ENCODE assay signal across 15 cellular contexts in the genomic region with DNA sequence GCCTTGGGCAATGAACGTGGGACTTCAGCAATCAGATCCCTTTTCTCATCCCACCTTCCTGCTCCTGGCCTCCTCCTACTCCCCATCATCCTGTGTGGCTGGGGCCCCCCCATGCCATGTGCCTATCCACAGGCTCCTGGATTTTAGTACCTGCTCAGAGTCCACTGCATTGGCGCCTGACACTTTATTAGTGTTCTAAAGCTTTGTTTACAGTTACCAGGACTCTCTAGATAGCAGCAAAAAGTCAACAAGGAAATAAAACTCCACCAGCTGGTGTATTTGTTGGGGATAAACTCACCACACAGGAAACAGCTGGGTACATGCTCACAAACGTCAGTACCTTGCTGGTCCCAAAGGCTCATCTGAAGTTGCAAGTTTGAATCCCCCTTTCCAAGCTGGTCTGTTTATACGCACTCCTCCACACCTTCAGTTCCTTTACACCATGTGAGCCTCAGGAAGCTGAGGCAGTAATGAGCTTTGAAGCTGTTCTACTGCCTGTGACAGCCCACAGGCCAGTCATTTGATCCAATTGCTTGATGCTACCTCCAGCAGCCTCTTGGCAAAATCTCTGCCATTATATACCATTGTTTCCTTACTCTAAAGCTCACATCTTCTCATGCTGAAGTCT.
DNase-seq lines count a peak whose midpoint lies in the region; ATAC-seq and TF ChIP-seq lines count a peak whose summit lies in the region.
"Had no signal": no experiment of that assay in that cellular context is flagged by ENCODE, and none has a peak within 500 bp of the region (broad histone marks: within the 10 kb centered on the region; RNA-seq: fewer than 3 reads in every experiment).

No MANE protein-coding gene starts in this region.

- no peak overlapping the region for H3K27ac ChIP-seq in PC-3 (ENCODE audit: low read length)
- no peak overlapping the region for H3K27ac ChIP-seq in mesenchymal stem cell (ENCODE audit: low read length, poor library complexity, severe bottlenecking)
- H3K27ac ChIP-seq: cardiac muscle cell, upper lobe of right lung had no signal

- POLR2A ChIA-PET in PC-3 (lab: Charles Lee; ENCODE audit: unreplicated experiment) = no interaction called here

- H2BK15ac ChIP-seq in mesenchymal stem cell (ENCODE audit: low read depth, poor library complexity, severe bottlenecking) = no peak overlapping the region

- no peaks in the 10 kb centered on the region for H3K36me3 ChIP-seq in PC-3 (ENCODE audit: low read depth, low read length)
- no peaks in the 10 kb centered on the region for H3K36me3 ChIP-seq in mesenchymal stem cell (ENCODE audit: control insufficient read depth in 1 of 2, insufficient read depth in 2 of 2, low read depth in 1 of 2, low read length in 2 of 2)
- H3K36me3 ChIP-seq: cardiac muscle cell, upper lobe of right lung had no signal

- H4K91ac ChIP-seq in mesenchymal stem cell (ENCODE audit: low read length) = no peak overlapping the region

- no peak overlapping the region for H4K8ac ChIP-seq in mesenchymal stem cell (ENCODE audit: low read length)

- WGBS in mesenchymal stem cell = 56% methylated on average over 4 of the region's 4 CpGs

- no peak overlapping the region for H2BK5ac ChIP-seq in mesenchymal stem cell (ENCODE audit: low read depth, low read length, poor library complexity, severe bottlenecking)

- H3K18ac ChIP-seq in mesenchymal stem cell (ENCODE audit: low read depth in 1 of 2, low read length in 2 of 2) = no peak overlapping the region

- H3K9me2 ChIP-seq in PC-3 (replicated peaks; ENCODE audit: low read length) = no peaks in the 10 kb centered on the region

- BruUV-seq in PC-3 (replicated peaks; lab: Mats Ljungman, UMichigan) = no TSS peak

- H3K14ac ChIP-seq in mesenchymal stem cell (ENCODE audit: low read length in 2 of 2) = no peak overlapping the region

- H3K9ac ChIP-seq in PC-3 (ENCODE audit: low read length) = no peak overlapping the region
- no peak overlapping the region for H3K9ac ChIP-seq in mesenchymal stem cell (ENCODE audit: low read length)

- H3K27me3 ChIP-seq in PC-3 (ENCODE audit: low read length) (no peaks in the 10 kb centered on the region), mesenchymal stem cell (ENCODE audit: control insufficient read depth in 1 of 2, insufficient read depth in 1 of 2, low read length in 2 of 2) (no peaks in the 10 kb centered on the region)
- H3K27me3 ChIP-seq: cardiac muscle cell, upper lobe of right lung had no signal

- CTCF ChIA-PET in PC-3 (lab: Charles Lee) = no interaction called here

- H3K4me2 ChIP-seq in PC-3 (ENCODE audit: low read length) (no peak overlapping the region), mesenchymal stem cell (ENCODE audit: low read length, poor library complexity, severe bottlenecking) (no peak overlapping the region)

- H3K4me3 ChIP-seq in PC-3 (ENCODE audit: low read length) = no peak overlapping the region
- no peak overlapping the region for H3K4me3 ChIP-seq in mesenchymal stem cell (ENCODE audit: insufficient read depth in 1 of 2, low read depth in 1 of 2, low read length in 2 of 2)
- H3K4me3 ChIP-seq: cardiac muscle cell, upper lobe of right lung had no signal

- no peaks in the 10 kb centered on the region for H3K79me2 ChIP-seq in PC-3 (ENCODE audit: low read length)

- H3K9me3 ChIP-seq in PC-3 (ENCODE audit: low read length) (no peaks in the 10 kb centered on the region), mesenchymal stem cell (ENCODE audit: control insufficient read depth, low read length) (peaks cover 15% of the 10 kb centered on the region)
- H3K9me3 ChIP-seq: upper lobe of right lung had no signal

- no peaks in the 10 kb centered on the region for H3F3A ChIP-seq in PC-3 (ENCODE audit: low read length, unreplicated experiment)

- H3K79me1 ChIP-seq in mesenchymal stem cell (replicated peaks; ENCODE audit: low read length, poor library complexity, severe bottlenecking) = no peaks in the 10 kb centered on the region

- H3K23ac ChIP-seq in mesenchymal stem cell (ENCODE audit: low read length in 2 of 2) = no peak overlapping the region

- H4K20me1 ChIP-seq in PC-3 (ENCODE audit: low read length) = no peaks in the 10 kb centered on the region

- no peak for TF ChIP-seq CTCF in PC-3 (conservative IDR thresholded peaks at IDR 0.05; ENCODE audit: low read depth, low read length)

- H3K4me1 ChIP-seq in PC-3 (ENCODE audit: insufficient read depth, low read length) (peaks cover 28% of the 10 kb centered on the region), mesenchymal stem cell (ENCODE audit: control insufficient read depth, insufficient read depth, low read depth, low read length) (peaks cover 1% of the 10 kb centered on the region)
- H3K4me1 ChIP-seq: upper lobe of right lung had no signal

- H2AK5ac ChIP-seq in mesenchymal stem cell (ENCODE audit: low read length, severe bottlenecking) = no peak overlapping the region

- H2AFZ ChIP-seq in PC-3 (ENCODE audit: low read length) = no peak overlapping the region
- no peak overlapping the region for H2AFZ ChIP-seq in mesenchymal stem cell (ENCODE audit: low read depth, low read length)

- DNase-seq in COLO668 (lab: John Stamatoyannopoulos, UW; ENCODE audit: unreplicated experiment) = peak; percentile 83
- peak in 2 of 3 experiments; percentile 38 to 69 for DNase-seq in NCI-H1417 (lab: John Stamatoyannopoulos, UW)
- DNase-seq in PC-3 = peak; percentile 17
- DNase-seq in mesenchymal stem cell = peak; percentile 7
- DNase-seq in activated naive CD4-positive, alpha-beta T cell treated with Interleukin-2 at 50 U/mL for 16 hours = no peak
- no peak for DNase-seq in NCI-H82 treated with DMSO at 0.1 percent for 48 hours (lab: John Stamatoyannopoulos, UW; ENCODE audit: unreplicated experiment)
- DNase-seq: activated CD4-positive, alpha-beta memory T cell treated with anti-CD3 and anti-CD28 coated beads, Interleukin-2, amount 10 ng/mL, durations not matched to agents 7 days and 5 days; endodermal cell; RPMI8226; stimulated activated CD4-positive, alpha-beta T cell treated with anti-CD3 and anti-CD28 coated beads, Interleukin-2, amount 100 ng/mL, for 24 hours; T-helper 9 cell; upper lobe of right lung had no signal

- H3K4ac ChIP-seq in mesenchymal stem cell (ENCODE audit: low read depth in 1 of 2, low read length in 2 of 2) = no peak overlapping the region

- no peak overlapping the region for H2BK120ac ChIP-seq in mesenchymal stem cell (ENCODE audit: low read depth, low read length)

- ATAC-seq in PC-3 (no peak), GM18511 (IDR thresholded peaks at IDR 0.05; ENCODE audit: unreplicated experiment) (no peak), GM19395 (IDR thresholded peaks at IDR 0.05; ENCODE audit: unreplicated experiment) (no peak)
- ATAC-seq: upper lobe of right lung had no signal

- intact Hi-C loops in PC-3 (cut with micrococcal nuclease) = no loop called here

- H2BK12ac ChIP-seq in mesenchymal stem cell (ENCODE audit: low read length in 2 of 2) = no peak overlapping the region

Comparison
In these comparisons a context has a peak if more than half of its experiments do, and no peak if none do; other contexts are left out.
1. DNase-seq: peak in COLO668 (single experiment), NCI-H1417 (2 of 3), PC-3 (single experiment) and mesenchymal stem cell (single experiment); none in activated naive CD4-positive, alpha-beta T cell treated with Interleukin-2 at 50 U/mL for 16 hours (single experiment) and NCI-H82 treated with DMSO at 0.1 percent for 48 hours (single experiment).